ENCODE assay signal across 1 cellular context in the genomic region with DNA sequence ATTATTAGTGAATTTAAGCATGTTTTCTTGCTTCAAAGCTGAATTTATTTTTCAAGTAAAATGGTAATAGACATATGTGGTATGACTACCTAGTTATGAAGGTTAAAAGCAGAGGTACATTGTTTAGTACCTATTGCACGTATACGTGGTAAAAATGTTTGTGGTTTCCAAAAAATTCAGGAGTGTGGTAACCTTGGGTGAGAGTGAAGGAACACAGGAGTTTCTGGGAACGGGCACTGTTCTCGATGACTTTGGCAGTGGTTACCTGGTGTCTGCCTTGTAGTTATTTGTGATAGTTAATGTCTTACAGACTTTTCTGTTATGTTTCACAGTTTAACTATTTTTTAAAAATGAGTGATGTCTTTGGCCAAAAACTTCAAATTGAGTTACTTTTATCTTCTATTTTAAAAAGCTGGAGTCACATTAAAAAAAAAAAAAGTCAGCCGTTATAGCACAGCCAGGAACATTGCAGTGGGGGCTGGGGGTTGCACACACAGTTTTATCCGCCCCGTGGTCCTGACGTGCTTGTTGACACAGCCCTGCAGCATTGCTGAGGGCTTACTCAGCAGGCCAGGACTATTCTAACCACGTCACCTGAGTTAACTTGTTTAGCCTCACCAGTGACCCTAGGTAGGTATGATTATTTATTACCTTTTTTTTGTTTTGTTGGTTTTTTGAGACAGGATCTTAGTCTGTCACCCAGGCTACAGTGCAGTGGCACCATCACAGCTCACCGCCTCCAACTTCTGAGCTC.
TF ChIP-seq lines count a peak whose summit lies in the region.

No MANE protein-coding gene starts in this region.

TF ChIP-seq in SK-N-SH, 30 proteins besides CTCF, POLR2A, EP300 and RAD21 (continued from another document):
- TF ChIP-seq, protein P1, sequence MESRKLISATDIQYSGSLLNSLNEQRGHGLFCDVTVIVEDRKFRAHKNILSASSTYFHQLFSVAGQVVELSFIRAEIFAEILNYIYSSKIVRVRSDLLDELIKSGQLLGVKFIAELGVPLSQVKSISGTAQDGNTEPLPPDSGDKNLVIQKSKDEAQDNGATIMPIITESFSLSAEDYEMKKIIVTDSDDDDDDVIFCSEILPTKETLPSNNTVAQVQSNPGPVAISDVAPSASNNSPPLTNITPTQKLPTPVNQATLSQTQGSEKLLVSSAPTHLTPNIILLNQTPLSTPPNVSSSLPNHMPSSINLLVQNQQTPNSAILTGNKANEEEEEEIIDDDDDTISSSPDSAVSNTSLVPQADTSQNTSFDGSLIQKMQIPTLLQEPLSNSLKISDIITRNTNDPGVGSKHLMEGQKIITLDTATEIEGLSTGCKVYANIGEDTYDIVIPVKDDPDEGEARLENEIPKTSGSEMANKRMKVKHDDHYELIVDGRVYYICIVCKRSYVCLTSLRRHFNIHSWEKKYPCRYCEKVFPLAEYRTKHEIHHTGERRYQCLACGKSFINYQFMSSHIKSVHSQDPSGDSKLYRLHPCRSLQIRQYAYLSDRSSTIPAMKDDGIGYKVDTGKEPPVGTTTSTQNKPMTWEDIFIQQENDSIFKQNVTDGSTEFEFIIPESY (IDR thresholded peaks at IDR 0.05; ENCODE audit: borderline replicate concordance, low read depth), result no peak
- TF ChIP-seq TAF1 (IDR thresholded peaks at IDR 0.05; ENCODE audit: borderline replicate concordance, low read depth, low read length), result no peak
- no peak for TF ChIP-seq JUND (IDR thresholded peaks at IDR 0.05)
- TF ChIP-seq RFX5 (IDR thresholded peaks at IDR 0.05; ENCODE audit: low read length), result no peak
- no peak for TF ChIP-seq MEF2A (IDR thresholded peaks at IDR 0.05; ENCODE audit: borderline replicate concordance, low read depth)
- TF ChIP-seq, protein P2, sequence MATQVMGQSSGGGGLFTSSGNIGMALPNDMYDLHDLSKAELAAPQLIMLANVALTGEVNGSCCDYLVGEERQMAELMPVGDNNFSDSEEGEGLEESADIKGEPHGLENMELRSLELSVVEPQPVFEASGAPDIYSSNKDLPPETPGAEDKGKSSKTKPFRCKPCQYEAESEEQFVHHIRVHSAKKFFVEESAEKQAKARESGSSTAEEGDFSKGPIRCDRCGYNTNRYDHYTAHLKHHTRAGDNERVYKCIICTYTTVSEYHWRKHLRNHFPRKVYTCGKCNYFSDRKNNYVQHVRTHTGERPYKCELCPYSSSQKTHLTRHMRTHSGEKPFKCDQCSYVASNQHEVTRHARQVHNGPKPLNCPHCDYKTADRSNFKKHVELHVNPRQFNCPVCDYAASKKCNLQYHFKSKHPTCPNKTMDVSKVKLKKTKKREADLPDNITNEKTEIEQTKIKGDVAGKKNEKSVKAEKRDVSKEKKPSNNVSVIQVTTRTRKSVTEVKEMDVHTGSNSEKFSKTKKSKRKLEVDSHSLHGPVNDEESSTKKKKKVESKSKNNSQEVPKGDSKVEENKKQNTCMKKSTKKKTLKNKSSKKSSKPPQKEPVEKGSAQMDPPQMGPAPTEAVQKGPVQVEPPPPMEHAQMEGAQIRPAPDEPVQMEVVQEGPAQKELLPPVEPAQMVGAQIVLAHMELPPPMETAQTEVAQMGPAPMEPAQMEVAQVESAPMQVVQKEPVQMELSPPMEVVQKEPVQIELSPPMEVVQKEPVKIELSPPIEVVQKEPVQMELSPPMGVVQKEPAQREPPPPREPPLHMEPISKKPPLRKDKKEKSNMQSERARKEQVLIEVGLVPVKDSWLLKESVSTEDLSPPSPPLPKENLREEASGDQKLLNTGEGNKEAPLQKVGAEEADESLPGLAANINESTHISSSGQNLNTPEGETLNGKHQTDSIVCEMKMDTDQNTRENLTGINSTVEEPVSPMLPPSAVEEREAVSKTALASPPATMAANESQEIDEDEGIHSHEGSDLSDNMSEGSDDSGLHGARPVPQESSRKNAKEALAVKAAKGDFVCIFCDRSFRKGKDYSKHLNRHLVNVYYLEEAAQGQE (IDR thresholded peaks at IDR 0.05; ENCODE audit: low read depth, low read length), result no peak
- no peak for TF ChIP-seq FOSL2 (IDR thresholded peaks at IDR 0.05; ENCODE audit: borderline replicate concordance, low read depth)
- TF ChIP-seq, protein P3, sequence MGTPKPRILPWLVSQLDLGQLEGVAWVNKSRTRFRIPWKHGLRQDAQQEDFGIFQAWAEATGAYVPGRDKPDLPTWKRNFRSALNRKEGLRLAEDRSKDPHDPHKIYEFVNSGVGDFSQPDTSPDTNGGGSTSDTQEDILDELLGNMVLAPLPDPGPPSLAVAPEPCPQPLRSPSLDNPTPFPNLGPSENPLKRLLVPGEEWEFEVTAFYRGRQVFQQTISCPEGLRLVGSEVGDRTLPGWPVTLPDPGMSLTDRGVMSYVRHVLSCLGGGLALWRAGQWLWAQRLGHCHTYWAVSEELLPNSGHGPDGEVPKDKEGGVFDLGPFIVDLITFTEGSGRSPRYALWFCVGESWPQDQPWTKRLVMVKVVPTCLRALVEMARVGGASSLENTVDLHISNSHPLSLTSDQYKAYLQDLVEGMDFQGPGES (IDR thresholded peaks at IDR 0.05; ENCODE audit: low read depth, low read length), result no peak
- TF ChIP-seq NRF1 (IDR thresholded peaks at IDR 0.05; ENCODE audit: low read depth, low read length), result no peak
- no peak for TF ChIP-seq GABPA (IDR thresholded peaks at IDR 0.05; ENCODE audit: low read depth)
- no peak for TF ChIP-seq POLR2AphosphoS5 (IDR thresholded peaks at IDR 0.05; ENCODE audit: low read depth, low read length)
- TF ChIP-seq, protein P4, sequence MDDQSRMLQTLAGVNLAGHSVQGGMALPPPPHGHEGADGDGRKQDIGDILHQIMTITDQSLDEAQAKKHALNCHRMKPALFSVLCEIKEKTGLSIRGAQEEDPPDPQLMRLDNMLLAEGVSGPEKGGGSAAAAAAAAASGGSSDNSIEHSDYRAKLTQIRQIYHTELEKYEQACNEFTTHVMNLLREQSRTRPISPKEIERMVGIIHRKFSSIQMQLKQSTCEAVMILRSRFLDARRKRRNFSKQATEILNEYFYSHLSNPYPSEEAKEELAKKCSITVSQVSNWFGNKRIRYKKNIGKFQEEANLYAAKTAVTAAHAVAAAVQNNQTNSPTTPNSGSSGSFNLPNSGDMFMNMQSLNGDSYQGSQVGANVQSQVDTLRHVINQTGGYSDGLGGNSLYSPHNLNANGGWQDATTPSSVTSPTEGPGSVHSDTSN (IDR thresholded peaks at IDR 0.05), result no peak
TF ChIP-seq in SK-N-SH: peak in this region for 0.
